ENCODE assay signal across 8 cellular contexts in genomic region chr15:72782993-72783562, GRCh38. TPM values are rescaled to one million over a fixed set of nuclear protein-coding genes. Genes with fewer than 3 reads are reported as not detected.
DNase-seq lines count a peak whose midpoint lies in the region; ATAC-seq, FAIRE-seq and TF ChIP-seq lines count a peak whose summit lies in the region.

No MANE protein-coding gene starts in this region.

- FAIRE-seq in GM18507 (lab: Jason Lieb, UNC): peak; percentile 70

- H3K4me3 ChIP-seq in NT2/D1 (ENCODE audit: insufficient read length, low read depth) (peak overlapping the region; percentile 94), iPS-15b (ENCODE audit: low read depth, low read length) (peak overlapping the region; percentile 80), skeletal muscle tissue (ENCODE audit: low read length in 3 of 3) (peak overlapping the region; percentile 84 to 97 (median 85))

- H3K9ac ChIP-seq in NT2/D1 (ENCODE audit: insufficient read length, low read depth) (peak overlapping the region; percentile 98), iPS-15b (ENCODE audit: low read depth, low read length) (peak overlapping the region; percentile 91), skeletal muscle tissue (ENCODE audit: low read depth in 1 of 3, low read length in 3 of 3) (peak overlapping the region; percentile 92 to 97 (median 95))

- H3K27me3 ChIP-seq in NT2/D1 (ENCODE audit: insufficient read depth, insufficient read length) (no peaks in the 10 kb centered on the region), iPS-15b (ENCODE audit: control insufficient read depth, insufficient read depth, low read length) (no peaks in the 10 kb centered on the region), skeletal muscle tissue (ENCODE audit: control insufficient read depth in 3 of 3, insufficient read depth in 3 of 3, low read length in 3 of 3) (no peaks in the 10 kb centered on the region)

- peak; percentile 37 for ATAC-seq in HG02885 (IDR thresholded peaks at IDR 0.05; ENCODE audit: poor library complexity, unreplicated experiment)

- H3K9me3 ChIP-seq in NT2/D1 (ENCODE audit: insufficient read depth, low read length) (no peaks in the 10 kb centered on the region), iPS-15b (ENCODE audit: control insufficient read depth, insufficient read depth, low read length) (no peaks in the 10 kb centered on the region), skeletal muscle tissue (ENCODE audit: control insufficient read depth in 3 of 3, low read length in 3 of 3) (no peaks in the 10 kb centered on the region)

- peaks cover 2% of the 10 kb centered on the region for H3K4me1 ChIP-seq in NT2/D1 (ENCODE audit: insufficient read depth, insufficient read length)
- H3K4me1 ChIP-seq in iPS-15b (ENCODE audit: control insufficient read depth, insufficient read depth, low read length): peaks cover 7% of the 10 kb centered on the region
- H3K4me1 ChIP-seq in skeletal muscle tissue (ENCODE audit: control insufficient read depth in 3 of 3, insufficient read depth in 3 of 3, low read length in 3 of 3): peaks cover 23 to 45% (median 29%) of the 10 kb centered on the region in 3 donors

- H3K27ac ChIP-seq in 22Rv1: peak overlapping the region; percentile 69
- peak overlapping the region; percentile 57 for H3K27ac ChIP-seq in angular gyrus (ENCODE audit: low read depth, low read length)
- peak overlapping the region; percentile 93 for H3K27ac ChIP-seq in skeletal muscle tissue (ENCODE audit: low read depth, low read length)

- DNase-seq in GM18507 (ENCODE audit: extremely low spot score, insufficient read length, low read depth): peak; percentile 18
- DNase-seq in NT2/D1 (ENCODE audit: low read depth, low spot score): no peak
- no peak for DNase-seq in DMS79 treated with DMSO at 0.1 percent for 48 hours (lab: John Stamatoyannopoulos, UW)

- no peak for TF ChIP-seq CTCF in 22Rv1 (IDR thresholded peaks at IDR 0.05)

- H3K36me3 ChIP-seq in NT2/D1 (ENCODE audit: insufficient read depth, insufficient read length, low read length) (peaks cover 35% of the 10 kb centered on the region), iPS-15b (ENCODE audit: control insufficient read depth, insufficient read depth, low read length) (no peaks in the 10 kb centered on the region), skeletal muscle tissue (ENCODE audit: control insufficient read depth in 3 of 3, insufficient read depth in 3 of 3, low read length in 3 of 3) (peaks cover 0 to 15% (median 6%) of the 10 kb centered on the region in 3 donors)

RNA-seq across cellular contexts. Expression of gene ADPGK, which starts 0.5 kb away (rescaled TPM):
- 39.1 TPM for total RNA-seq in skeletal muscle tissue
